Comparison of ENCODE assay signal across 21 cellular contexts in genomic region chr2:60570281-60570680, GRCh38. TPM values are rescaled to one million over a fixed set of nuclear protein-coding genes. Genes with fewer than 3 reads are reported as not detected.
DNase-seq lines count a peak whose midpoint lies in the region; ATAC-seq and TF ChIP-seq lines count a peak whose summit lies in the region.
"Had no signal": no experiment of that assay in that cellular context is flagged by ENCODE, and none has a peak within 500 bp of the region (broad histone marks: within the 10 kb centered on the region; RNA-seq: fewer than 3 reads in every experiment).

No MANE protein-coding gene starts in this region.

- CTCF ChIA-PET in mammary epithelial cell (lab: Charles Lee; ENCODE audit: low non-redundant PET): interaction anchor here (0.5 kb wide), 1 partner anchor 9 kb away, joined by 4 read pairs; no protein-coding TSS in a partner anchor

- H3K4me3 ChIP-seq in mammary epithelial cell (replicated peaks in 1 of 3; ENCODE audit: insufficient read depth in 1 of 3, low read depth in 2 of 3, low read length in 3 of 3): no peak overlapping the region
- no peak overlapping the region for H3K4me3 ChIP-seq in breast epithelium
- H3K4me3 ChIP-seq in SK-N-MC: peak overlapping the region; percentile 44; the same call in 1 of the 2 replicates
- H3K4me3 ChIP-seq in iPS-15b (ENCODE audit: low read depth, low read length): peak overlapping the region; percentile 58
- H3K4me3 ChIP-seq: HAP-1, PC-9, prostate gland, vagina had no signal

- 14% methylated on average over 10 of the region's 10 CpGs for WGBS in mammary epithelial cell (ENCODE audit: low coverage, missing lambda C conversion rate)

- intact Hi-C loops in mammary epithelial cell (cut with micrococcal nuclease) (no loop called here), breast epithelium (cut with DNase I; ENCODE audit: low total_unique reads) (no loop called here)

- H3K27ac Mint-ChIP-seq in stimulated activated naive B cell treated with anti-CD40 and anti-IgM and Interleukin-4, amounts not matched to agents 10 μg/mL and 1 μg/mL and 100 μg/mL, for 72 hours: peak overlapping the region; percentile 65
- H3K27ac Mint-ChIP-seq: activated naive CD8-positive, alpha-beta T cell; CD8-positive, alpha-beta T cell; immature natural killer cell; nephron had no signal

- H3K27ac ChIP-seq in mammary epithelial cell (ENCODE audit: insufficient read depth, low read depth, low read length): no peak overlapping the region
- H3K27ac ChIP-seq in breast epithelium: no peak overlapping the region
- H3K27ac ChIP-seq in SK-N-MC: no peak overlapping the region
- H3K27ac ChIP-seq: brain microvascular endothelial cell, PC-9, prostate gland, spleen, vagina had no signal

- H3K36me3 Mint-ChIP-seq in stimulated activated naive B cell treated with anti-CD40 and anti-IgM and Interleukin-4, amounts not matched to agents 10 μg/mL and 1 μg/mL and 100 μg/mL, for 72 hours: no peaks in the 10 kb centered on the region
- H3K36me3 Mint-ChIP-seq: activated naive CD8-positive, alpha-beta T cell; CD8-positive, alpha-beta T cell; immature natural killer cell had no signal

- DNase-seq in mammary epithelial cell (no peak), breast epithelium (ENCODE audit: low spot score in 2 of 2) (no peak), SK-N-MC (ENCODE audit: low read depth, low spot score) (no peak), NCI-H1092 (lab: John Stamatoyannopoulos, UW) (no peak), HCEC 1CT (no peak)
- no peak for DNase-seq in stimulated activated naive B cell treated with anti-CD40 and anti-IgM and Interleukin-4, amounts not matched to agents 10 μg/mL and 1 μg/mL and 100 μg/mL, for 72 hours
- DNase-seq: brain microvascular endothelial cell; CD8-positive, alpha-beta T cell; immature natural killer cell; NCI-H2107; PC-9; spleen; stimulated activated CD8-positive, alpha-beta memory T cell treated with anti-CD3 and anti-CD28 coated beads, Interleukin-4, amount 100 ng/mL, for 48 hours; substantia nigra had no signal

- H3K36me3 ChIP-seq in mammary epithelial cell (ENCODE audit: insufficient read depth, low read length) (no peaks in the 10 kb centered on the region), breast epithelium (no peaks in the 10 kb centered on the region), SK-N-MC (ENCODE audit: insufficient read depth, low read length) (no peaks in the 10 kb centered on the region), iPS-15b (ENCODE audit: control insufficient read depth, insufficient read depth, low read length) (no peaks in the 10 kb centered on the region)
- H3K36me3 ChIP-seq: brain microvascular endothelial cell, HAP-1, prostate gland, spleen, vagina had no signal

- H3K9me3 ChIP-seq in mammary epithelial cell (replicated peaks; ENCODE audit: insufficient read depth, low read length) (no peaks in the 10 kb centered on the region), breast epithelium (no peaks in the 10 kb centered on the region), SK-N-MC (ENCODE audit: low read depth, low read length) (no peaks in the 10 kb centered on the region), iPS-15b (ENCODE audit: control insufficient read depth, insufficient read depth, low read length) (no peaks in the 10 kb centered on the region)
- H3K9me3 ChIP-seq: HAP-1, prostate gland, spleen, vagina had no signal

- in situ Hi-C loops in mammary epithelial cell (cut with MboI; ENCODE audit: low sequenced_read_pairs in 2 of 2): no loop called here

- no peaks in the 10 kb centered on the region for H4K20me1 ChIP-seq in mammary epithelial cell (ENCODE audit: insufficient read depth, low read length)

- peak; percentile 16 to 37 for ATAC-seq in stimulated activated naive B cell treated with anti-CD40 and anti-IgM and Interleukin-4, amounts not matched to agents 10 μg/mL and 1 μg/mL and 100 μg/mL, for 72 hours (replicated peaks)
- no peak for ATAC-seq in GM19395 (IDR thresholded peaks at IDR 0.05; ENCODE audit: unreplicated experiment)
- ATAC-seq: CD8-positive, alpha-beta T cell had no signal

- TF ChIP-seq POLR2A in breast epithelium (IDR thresholded peaks at IDR 0.05): no peak

- no peak overlapping the region for H2AFZ ChIP-seq in mammary epithelial cell (ENCODE audit: low read depth, low read length)
- H2AFZ ChIP-seq: PC-9 had no signal

- dilution Hi-C loops in mammary epithelial cell (cut with HindIII; ENCODE audit: low sequenced_read_pairs): no loop called here

- H3K79me2 ChIP-seq in mammary epithelial cell (ENCODE audit: insufficient read depth, low read length): no peaks in the 10 kb centered on the region

- H3K4me1 ChIP-seq in mammary epithelial cell (ENCODE audit: insufficient read depth, low read length) (peaks cover 7% of the 10 kb centered on the region), breast epithelium (no peaks in the 10 kb centered on the region), iPS-15b (ENCODE audit: control insufficient read depth, insufficient read depth, low read length) (peaks cover 15% of the 10 kb centered on the region)
- H3K4me1 ChIP-seq: HAP-1, prostate gland, vagina had no signal

- peaks cover 6 to 7% of the 10 kb centered on the region in 2 donors for H3K4me1 Mint-ChIP-seq in stimulated activated naive B cell treated with anti-CD40 and anti-IgM and Interleukin-4, amounts not matched to agents 10 μg/mL and 1 μg/mL and 100 μg/mL, for 72 hours
- H3K4me1 Mint-ChIP-seq: immature natural killer cell had no signal

- H3K9ac ChIP-seq in mammary epithelial cell (ENCODE audit: insufficient read depth, low read length) (no peak overlapping the region), SK-N-MC (ENCODE audit: insufficient read length) (no peak overlapping the region), iPS-15b (ENCODE audit: low read depth, low read length) (no peak overlapping the region)

- peaks cover 6 to 17% of the 10 kb centered on the region in 2 donors for H3K27me3 Mint-ChIP-seq in stimulated activated naive B cell treated with anti-CD40 and anti-IgM and Interleukin-4, amounts not matched to agents 10 μg/mL and 1 μg/mL and 100 μg/mL, for 72 hours

- H3K9me3 Mint-ChIP-seq in stimulated activated naive B cell treated with anti-CD40 and anti-IgM and Interleukin-4, amounts not matched to agents 10 μg/mL and 1 μg/mL and 100 μg/mL, for 72 hours: no peaks in the 10 kb centered on the region
- H3K9me3 Mint-ChIP-seq: CD8-positive, alpha-beta T cell; immature natural killer cell; nephron had no signal

- peak overlapping the region; percentile 77 for H3K4me2 ChIP-seq in mammary epithelial cell (ENCODE audit: insufficient read depth, low read depth, low read length)
- H3K4me2 ChIP-seq: PC-9 had no signal

- no TSS peak for BruUV-seq in mammary epithelial cell (replicated peaks; lab: Mats Ljungman, UMichigan)

- H3K27me3 ChIP-seq in mammary epithelial cell (ENCODE audit: insufficient read depth, low read length): peaks cover 10% of the 10 kb centered on the region
- peaks cover 0 to 37% of the 10 kb centered on the region in 2 donors for H3K27me3 ChIP-seq in breast epithelium
- peaks cover 76% of the 10 kb centered on the region for H3K27me3 ChIP-seq in iPS-15b (ENCODE audit: control insufficient read depth, insufficient read depth, low read length)
- H3K27me3 ChIP-seq: vagina had no signal

- no peak for TF ChIP-seq CTCF in mammary epithelial cell (conservative IDR thresholded peaks at IDR 0.05 in 1 of 2, IDR thresholded peaks at IDR 0.05 in 1 of 2; ENCODE audit: extremely low read depth in 1 of 2, insufficient read depth in 1 of 2, low read depth in 1 of 2, low read length in 2 of 2)
- no peak for TF ChIP-seq CTCF in breast epithelium (IDR thresholded peaks at IDR 0.05)

- no peak overlapping the region for H3K4me3 Mint-ChIP-seq in stimulated activated naive B cell treated with anti-CD40 and anti-IgM and Interleukin-4, amounts not matched to agents 10 μg/mL and 1 μg/mL and 100 μg/mL, for 72 hours
- H3K4me3 Mint-ChIP-seq: activated naive CD8-positive, alpha-beta T cell; CD8-positive, alpha-beta T cell had no signal

RNA-seq across cellular contexts. Expression of gene BCL11A, which starts 16.8 kb away (rescaled TPM):
- total RNA-seq in mammary epithelial cell (10 to 100 TPM in 1 of 2 donors, 1 to 10 TPM in 1; 8.5 to 12.7 TPM), breast epithelium (10 to 100 TPM in 1 of 3 donors, 1 to 10 TPM in 1, under 1 TPM in 1; 0.64 to 13.5 (median 6.2) TPM)
- polyA plus RNA-seq in mammary epithelial cell: 2.7 TPM
- polyA minus RNA-seq in mammary epithelial cell: 10.6 TPM
- total RNA-seq: PC-9 had no signal

Comparison
In these comparisons a context has a peak if more than half of its experiments do, and no peak if none do; other contexts are left out.
1. H3K4me3 ChIP-seq: peak in SK-N-MC (single experiment) and iPS-15b (single experiment); none in mammary epithelial cell (0 of 3) and breast epithelium (0 of 3).